ENCODE assay signal across 1 cellular context in the genomic region with DNA sequence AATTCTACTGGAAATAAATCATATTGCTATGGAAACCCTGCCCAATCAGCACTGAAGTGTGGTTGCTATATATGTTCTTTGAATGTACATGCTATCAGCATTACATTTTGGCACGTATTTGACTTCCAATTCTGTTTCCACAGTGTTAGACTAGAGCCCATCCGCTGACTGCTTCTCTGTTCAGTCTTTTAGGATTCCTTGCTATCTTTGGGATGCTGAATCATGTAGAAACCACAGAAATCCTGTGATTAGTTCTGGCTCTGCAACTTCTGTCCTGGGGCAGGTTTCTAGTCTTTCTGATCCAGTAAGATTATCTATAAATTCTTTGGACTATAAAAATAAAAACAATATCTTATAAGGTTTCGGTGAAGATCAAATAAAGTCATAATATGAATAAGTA.
TF ChIP-seq lines count a peak whose summit lies in the region.

No MANE protein-coding gene starts in this region.

TF ChIP-seq in HepG2, 621 proteins besides CTCF, POLR2A, EP300 and RAD21 (continued from another document):
- TF ChIP-seq, protein P1, sequence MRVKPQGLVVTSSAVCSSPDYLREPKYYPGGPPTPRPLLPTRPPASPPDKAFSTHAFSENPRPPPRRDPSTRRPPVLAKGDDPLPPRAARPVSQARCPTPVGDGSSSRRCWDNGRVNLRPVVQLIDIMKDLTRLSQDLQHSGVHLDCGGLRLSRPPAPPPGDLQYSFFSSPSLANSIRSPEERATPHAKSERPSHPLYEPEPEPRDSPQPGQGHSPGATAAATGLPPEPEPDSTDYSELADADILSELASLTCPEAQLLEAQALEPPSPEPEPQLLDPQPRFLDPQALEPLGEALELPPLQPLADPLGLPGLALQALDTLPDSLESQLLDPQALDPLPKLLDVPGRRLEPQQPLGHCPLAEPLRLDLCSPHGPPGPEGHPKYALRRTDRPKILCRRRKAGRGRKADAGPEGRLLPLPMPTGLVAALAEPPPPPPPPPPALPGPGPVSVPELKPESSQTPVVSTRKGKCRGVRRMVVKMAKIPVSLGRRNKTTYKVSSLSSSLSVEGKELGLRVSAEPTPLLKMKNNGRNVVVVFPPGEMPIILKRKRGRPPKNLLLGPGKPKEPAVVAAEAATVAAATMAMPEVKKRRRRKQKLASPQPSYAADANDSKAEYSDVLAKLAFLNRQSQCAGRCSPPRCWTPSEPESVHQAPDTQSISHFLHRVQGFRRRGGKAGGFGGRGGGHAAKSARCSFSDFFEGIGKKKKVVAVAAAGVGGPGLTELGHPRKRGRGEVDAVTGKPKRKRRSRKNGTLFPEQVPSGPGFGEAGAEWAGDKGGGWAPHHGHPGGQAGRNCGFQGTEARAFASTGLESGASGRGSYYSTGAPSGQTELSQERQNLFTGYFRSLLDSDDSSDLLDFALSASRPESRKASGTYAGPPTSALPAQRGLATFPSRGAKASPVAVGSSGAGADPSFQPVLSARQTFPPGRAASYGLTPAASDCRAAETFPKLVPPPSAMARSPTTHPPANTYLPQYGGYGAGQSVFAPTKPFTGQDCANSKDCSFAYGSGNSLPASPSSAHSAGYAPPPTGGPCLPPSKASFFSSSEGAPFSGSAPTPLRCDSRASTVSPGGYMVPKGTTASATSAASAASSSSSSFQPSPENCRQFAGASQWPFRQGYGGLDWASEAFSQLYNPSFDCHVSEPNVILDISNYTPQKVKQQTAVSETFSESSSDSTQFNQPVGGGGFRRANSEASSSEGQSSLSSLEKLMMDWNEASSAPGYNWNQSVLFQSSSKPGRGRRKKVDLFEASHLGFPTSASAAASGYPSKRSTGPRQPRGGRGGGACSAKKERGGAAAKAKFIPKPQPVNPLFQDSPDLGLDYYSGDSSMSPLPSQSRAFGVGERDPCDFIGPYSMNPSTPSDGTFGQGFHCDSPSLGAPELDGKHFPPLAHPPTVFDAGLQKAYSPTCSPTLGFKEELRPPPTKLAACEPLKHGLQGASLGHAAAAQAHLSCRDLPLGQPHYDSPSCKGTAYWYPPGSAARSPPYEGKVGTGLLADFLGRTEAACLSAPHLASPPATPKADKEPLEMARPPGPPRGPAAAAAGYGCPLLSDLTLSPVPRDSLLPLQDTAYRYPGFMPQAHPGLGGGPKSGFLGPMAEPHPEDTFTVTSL (CRISPR knock-in tag; IDR thresholded peaks at IDR 0.05; ENCODE audit: borderline replicate concordance) = no peak
- TF ChIP-seq ZBTB7A (CRISPR knock-in tag; IDR thresholded peaks at IDR 0.05) (no peak), ZNF720 (CRISPR knock-in tag; IDR thresholded peaks at IDR 0.05) (no peak), IKZF1 (IDR thresholded peaks at IDR 0.05) (no peak), FOXJ3 (CRISPR knock-in tag; IDR thresholded peaks at IDR 0.05; ENCODE audit: borderline replicate concordance) (no peak)
- TF ChIP-seq, protein P2, sequence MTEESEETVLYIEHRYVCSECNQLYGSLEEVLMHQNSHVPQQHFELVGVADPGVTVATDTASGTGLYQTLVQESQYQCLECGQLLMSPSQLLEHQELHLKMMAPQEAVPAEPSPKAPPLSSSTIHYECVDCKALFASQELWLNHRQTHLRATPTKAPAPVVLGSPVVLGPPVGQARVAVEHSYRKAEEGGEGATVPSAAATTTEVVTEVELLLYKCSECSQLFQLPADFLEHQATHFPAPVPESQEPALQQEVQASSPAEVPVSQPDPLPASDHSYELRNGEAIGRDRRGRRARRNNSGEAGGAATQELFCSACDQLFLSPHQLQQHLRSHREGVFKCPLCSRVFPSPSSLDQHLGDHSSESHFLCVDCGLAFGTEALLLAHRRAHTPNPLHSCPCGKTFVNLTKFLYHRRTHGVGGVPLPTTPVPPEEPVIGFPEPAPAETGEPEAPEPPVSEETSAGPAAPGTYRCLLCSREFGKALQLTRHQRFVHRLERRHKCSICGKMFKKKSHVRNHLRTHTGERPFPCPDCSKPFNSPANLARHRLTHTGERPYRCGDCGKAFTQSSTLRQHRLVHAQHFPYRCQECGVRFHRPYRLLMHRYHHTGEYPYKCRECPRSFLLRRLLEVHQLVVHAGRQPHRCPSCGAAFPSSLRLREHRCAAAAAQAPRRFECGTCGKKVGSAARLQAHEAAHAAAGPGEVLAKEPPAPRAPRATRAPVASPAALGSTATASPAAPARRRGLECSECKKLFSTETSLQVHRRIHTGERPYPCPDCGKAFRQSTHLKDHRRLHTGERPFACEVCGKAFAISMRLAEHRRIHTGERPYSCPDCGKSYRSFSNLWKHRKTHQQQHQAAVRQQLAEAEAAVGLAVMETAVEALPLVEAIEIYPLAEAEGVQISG (CRISPR knock-in tag; IDR thresholded peaks at IDR 0.05) = no peak
- TF ChIP-seq, protein P3, sequence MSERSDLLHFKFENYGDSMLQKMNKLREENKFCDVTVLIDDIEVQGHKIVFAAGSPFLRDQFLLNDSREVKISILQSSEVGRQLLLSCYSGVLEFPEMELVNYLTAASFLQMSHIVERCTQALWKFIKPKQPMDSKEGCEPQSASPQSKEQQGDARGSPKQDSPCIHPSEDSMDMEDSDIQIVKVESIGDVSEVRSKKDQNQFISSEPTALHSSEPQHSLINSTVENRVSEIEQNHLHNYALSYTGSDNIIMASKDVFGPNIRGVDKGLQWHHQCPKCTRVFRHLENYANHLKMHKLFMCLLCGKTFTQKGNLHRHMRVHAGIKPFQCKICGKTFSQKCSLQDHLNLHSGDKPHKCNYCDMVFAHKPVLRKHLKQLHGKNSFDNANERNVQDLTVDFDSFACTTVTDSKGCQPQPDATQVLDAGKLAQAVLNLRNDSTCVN (CRISPR knock-in tag; IDR thresholded peaks at IDR 0.05; ENCODE audit: borderline replicate concordance) = no peak
- TF ChIP-seq, protein P4, sequence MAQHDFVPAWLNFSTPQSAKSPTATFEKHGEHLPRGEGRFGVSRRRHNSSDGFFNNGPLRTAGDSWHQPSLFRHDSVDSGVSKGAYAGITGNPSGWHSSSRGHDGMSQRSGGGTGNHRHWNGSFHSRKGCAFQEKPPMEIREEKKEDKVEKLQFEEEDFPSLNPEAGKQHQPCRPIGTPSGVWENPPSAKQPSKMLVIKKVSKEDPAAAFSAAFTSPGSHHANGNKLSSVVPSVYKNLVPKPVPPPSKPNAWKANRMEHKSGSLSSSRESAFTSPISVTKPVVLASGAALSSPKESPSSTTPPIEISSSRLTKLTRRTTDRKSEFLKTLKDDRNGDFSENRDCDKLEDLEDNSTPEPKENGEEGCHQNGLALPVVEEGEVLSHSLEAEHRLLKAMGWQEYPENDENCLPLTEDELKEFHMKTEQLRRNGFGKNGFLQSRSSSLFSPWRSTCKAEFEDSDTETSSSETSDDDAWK (CRISPR knock-in tag; IDR thresholded peaks at IDR 0.05) = no peak
- TF ChIP-seq, protein P5, sequence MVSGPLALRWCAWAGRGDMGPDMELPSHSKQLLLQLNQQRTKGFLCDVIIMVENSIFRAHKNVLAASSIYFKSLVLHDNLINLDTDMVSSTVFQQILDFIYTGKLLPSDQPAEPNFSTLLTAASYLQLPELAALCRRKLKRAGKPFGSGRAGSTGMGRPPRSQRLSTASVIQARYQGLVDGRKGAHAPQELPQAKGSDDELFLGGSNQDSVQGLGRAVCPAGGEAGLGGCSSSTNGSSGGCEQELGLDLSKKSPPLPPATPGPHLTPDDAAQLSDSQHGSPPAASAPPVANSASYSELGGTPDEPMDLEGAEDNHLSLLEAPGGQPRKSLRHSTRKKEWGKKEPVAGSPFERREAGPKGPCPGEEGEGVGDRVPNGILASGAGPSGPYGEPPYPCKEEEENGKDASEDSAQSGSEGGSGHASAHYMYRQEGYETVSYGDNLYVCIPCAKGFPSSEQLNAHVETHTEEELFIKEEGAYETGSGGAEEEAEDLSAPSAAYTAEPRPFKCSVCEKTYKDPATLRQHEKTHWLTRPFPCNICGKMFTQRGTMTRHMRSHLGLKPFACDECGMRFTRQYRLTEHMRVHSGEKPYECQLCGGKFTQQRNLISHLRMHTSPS (CRISPR knock-in tag; IDR thresholded peaks at IDR 0.05; ENCODE audit: low read depth) = no peak
- TF ChIP-seq, protein P6, sequence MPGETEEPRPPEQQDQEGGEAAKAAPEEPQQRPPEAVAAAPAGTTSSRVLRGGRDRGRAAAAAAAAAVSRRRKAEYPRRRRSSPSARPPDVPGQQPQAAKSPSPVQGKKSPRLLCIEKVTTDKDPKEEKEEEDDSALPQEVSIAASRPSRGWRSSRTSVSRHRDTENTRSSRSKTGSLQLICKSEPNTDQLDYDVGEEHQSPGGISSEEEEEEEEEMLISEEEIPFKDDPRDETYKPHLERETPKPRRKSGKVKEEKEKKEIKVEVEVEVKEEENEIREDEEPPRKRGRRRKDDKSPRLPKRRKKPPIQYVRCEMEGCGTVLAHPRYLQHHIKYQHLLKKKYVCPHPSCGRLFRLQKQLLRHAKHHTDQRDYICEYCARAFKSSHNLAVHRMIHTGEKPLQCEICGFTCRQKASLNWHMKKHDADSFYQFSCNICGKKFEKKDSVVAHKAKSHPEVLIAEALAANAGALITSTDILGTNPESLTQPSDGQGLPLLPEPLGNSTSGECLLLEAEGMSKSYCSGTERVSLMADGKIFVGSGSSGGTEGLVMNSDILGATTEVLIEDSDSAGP (CRISPR knock-in tag; IDR thresholded peaks at IDR 0.05; ENCODE audit: borderline replicate concordance) = no peak
